14 cellular contexts compared by ENCODE assay signal in genomic region chr4:181258569-181258968, GRCh38.
"Had no signal": no experiment of that assay in that cellular context is flagged by ENCODE, and none has a peak within 500 bp of the region (broad histone marks: within the 10 kb centered on the region; RNA-seq: fewer than 3 reads in every experiment).

No MANE protein-coding gene starts in this region.

- H3K27ac Mint-ChIP-seq: activated CD4-positive, alpha-beta T cell treated with anti-CD3 and anti-CD28 coated beads, Interleukin-2, amount 10 ng/mL, durations not matched to agents 7 days and 5 days; activated naive CD8-positive, alpha-beta T cell; naive B cell; stimulated activated effector memory CD8-positive, alpha-beta T cell treated with anti-CD3 and anti-CD28 coated beads, Interleukin-12 subunit alpha, Interleukin-12 subunit beta, amount 100 ng/mL, for 72 hours had no signal

- H3K36me3 ChIP-seq: colonic mucosa, esophagus muscularis mucosa had no signal

- ATAC-seq: body of pancreas; left lobe of liver; stimulated activated effector memory CD8-positive, alpha-beta T cell treated with anti-CD3 and anti-CD28 coated beads, Interleukin-12 subunit alpha, Interleukin-12 subunit beta, amount 100 ng/mL, for 72 hours had no signal

- H3K4me1 ChIP-seq: body of pancreas, colonic mucosa, esophagus muscularis mucosa had no signal

- DNase-seq: activated CD4-positive, alpha-beta T cell treated with anti-CD3 and anti-CD28 coated beads, Interleukin-2, amount 10 ng/mL, durations not matched to agents 7 days and 5 days; activated CD8-positive, alpha-beta memory T cell treated with anti-CD3 and anti-CD28 coated beads for 24 hours; activated gamma-delta T cell treated with Interleukin-2 at 50 U/mL for 16 hours; amniotic stem cell; body of pancreas; central memory CD4-positive, alpha-beta T cell; colonic mucosa; mammary epithelial cell; naive B cell; posterior cingulate gyrus had no signal

- H3K4me3 ChIP-seq: body of pancreas, colonic mucosa, esophagus muscularis mucosa had no signal

- H3K9me3 Mint-ChIP-seq: activated CD4-positive, alpha-beta T cell treated with anti-CD3 and anti-CD28 coated beads, Interleukin-2, amount 10 ng/mL, durations not matched to agents 7 days and 5 days had no signal

- H3K9me3 ChIP-seq: body of pancreas, colonic mucosa, esophagus muscularis mucosa had no signal

- H3K27me3 ChIP-seq: body of pancreas, colonic mucosa, esophagus muscularis mucosa had no signal

- H3K27ac ChIP-seq: body of pancreas, colonic mucosa, esophagus muscularis mucosa had no signal

- H3K4me3 Mint-ChIP-seq: activated CD4-positive, alpha-beta T cell treated with anti-CD3 and anti-CD28 coated beads, Interleukin-2, amount 10 ng/mL, durations not matched to agents 7 days and 5 days; activated naive CD8-positive, alpha-beta T cell; naive B cell; stimulated activated effector memory CD8-positive, alpha-beta T cell treated with anti-CD3 and anti-CD28 coated beads, Interleukin-12 subunit alpha, Interleukin-12 subunit beta, amount 100 ng/mL, for 72 hours had no signal

- H3K27me3 Mint-ChIP-seq: activated CD4-positive, alpha-beta T cell treated with anti-CD3 and anti-CD28 coated beads, Interleukin-2, amount 10 ng/mL, durations not matched to agents 7 days and 5 days; activated naive CD8-positive, alpha-beta T cell; naive B cell had no signal

- H3K4me1 Mint-ChIP-seq: activated CD4-positive, alpha-beta T cell treated with anti-CD3 and anti-CD28 coated beads, Interleukin-2, amount 10 ng/mL, durations not matched to agents 7 days and 5 days; naive B cell; stimulated activated effector memory CD8-positive, alpha-beta T cell treated with anti-CD3 and anti-CD28 coated beads, Interleukin-12 subunit alpha, Interleukin-12 subunit beta, amount 100 ng/mL, for 72 hours had no signal

- H3K36me3 Mint-ChIP-seq: activated naive CD8-positive, alpha-beta T cell; naive B cell; stimulated activated effector memory CD8-positive, alpha-beta T cell treated with anti-CD3 and anti-CD28 coated beads, Interleukin-12 subunit alpha, Interleukin-12 subunit beta, amount 100 ng/mL, for 72 hours had no signal
